ENCODE assay signal across 8 cellular contexts in genomic region chr7:47979145-47979831, GRCh38. TPM values are rescaled to one million over a fixed set of nuclear protein-coding genes. Genes with fewer than 3 reads are reported as not detected.
DNase-seq lines count a peak whose midpoint lies in the region; ATAC-seq, FAIRE-seq and TF ChIP-seq lines count a peak whose summit lies in the region.

TSS of gene HUS1 (minus strand) at chr7:47979615. CDS start at chr7:47979519, 96 bp downstream.

- no peak for FAIRE-seq in pancreas (lab: Jason Lieb, UNC)

- TF ChIP-seq POLR2A in thyroid gland (IDR thresholded peaks at IDR 0.05), result peak in 1 of 2 donors; percentile 77

- H2AFZ ChIP-seq in SU-DHL-6 (ENCODE audit: low read depth, low read length, severe bottlenecking), result peak within 1 kb of the TSS; percentile 92

- H3K4me2 ChIP-seq in SU-DHL-6 (ENCODE audit: low read depth, low read length, poor library complexity, severe bottlenecking), result peak within 1 kb of the TSS; percentile 85

- H3K4me1 Mint-ChIP-seq in activated naive CD8-positive, alpha-beta T cell treated with anti-CD3 and anti-CD28 coated beads, Interleukin-2, amount 10 ng/mL, durations not matched to agents 7 days and 5 days, result peaks cover 16% of the 10 kb centered on the region

- peak within 1 kb of the TSS; percentile 92 for H3K4me3 Mint-ChIP-seq in activated naive CD8-positive, alpha-beta T cell treated with anti-CD3 and anti-CD28 coated beads, Interleukin-2, amount 10 ng/mL, durations not matched to agents 7 days and 5 days

- no peaks in the 10 kb centered on the region for H3K9me2 ChIP-seq in SU-DHL-6 (replicated peaks; ENCODE audit: insufficient read depth, low read length)

- peaks cover 23% of the 10 kb centered on the region for H3F3A ChIP-seq in SU-DHL-6 (ENCODE audit: insufficient read depth)

- H3K27ac ChIP-seq in SU-DHL-6 (ENCODE audit: low read depth, low read length) (peak within 1 kb of the TSS; percentile 90), pancreas (peak within 1 kb of the TSS; percentile 51 to 81 (median 64)), thyroid gland (peak within 1 kb of the TSS; percentile 60 to 89 (median 80))

- peaks cover 27% of the 10 kb centered on the region for H3K36me3 Mint-ChIP-seq in activated naive CD8-positive, alpha-beta T cell treated with anti-CD3 and anti-CD28 coated beads, Interleukin-2, amount 10 ng/mL, durations not matched to agents 7 days and 5 days

- peak within 1 kb of the TSS; percentile 96 for H3K27ac Mint-ChIP-seq in activated naive CD8-positive, alpha-beta T cell treated with anti-CD3 and anti-CD28 coated beads, Interleukin-2, amount 10 ng/mL, durations not matched to agents 7 days and 5 days

- H3K9ac ChIP-seq in SU-DHL-6 (ENCODE audit: low read length), result peak within 1 kb of the TSS; percentile 72

- no peaks in the 10 kb centered on the region for H4K20me1 ChIP-seq in SU-DHL-6 (ENCODE audit: low read depth, low read length)

- H3K27me3 Mint-ChIP-seq in activated naive CD8-positive, alpha-beta T cell treated with anti-CD3 and anti-CD28 coated beads, Interleukin-2, amount 10 ng/mL, durations not matched to agents 7 days and 5 days, result no peaks in the 10 kb centered on the region

- peak; percentile 99 for ATAC-seq in HG02678 (IDR thresholded peaks at IDR 0.05; ENCODE audit: unreplicated experiment)
- ATAC-seq in activated naive CD8-positive, alpha-beta T cell treated with anti-CD3 and anti-CD28 coated beads, Interleukin-2, amount 10 ng/mL, durations not matched to agents 7 days and 5 days (ENCODE audit: low read depth), result peak; percentile 98
- peak; percentile 99 for ATAC-seq in Right ventricle myocardium inferior
- peak; percentile 99 to 100 (median 100) for ATAC-seq in pancreas

- no peak for TF ChIP-seq CTCF in GM12865 (IDR thresholded peaks at IDR 0.05; ENCODE audit: insufficient read depth, low read depth, low read length, missing control alignments)
- no peak for TF ChIP-seq CTCF in SU-DHL-6 (IDR thresholded peaks at IDR 0.05; ENCODE audit: insufficient read depth, low read length, poor library complexity, severe bottlenecking)
- TF ChIP-seq CTCF in pancreas (IDR thresholded peaks at IDR 0.05), result no peak
- TF ChIP-seq CTCF in thyroid gland (IDR thresholded peaks at IDR 0.05), result no peak

- 1% methylated on average over 62 of the region's 62 CpGs for WGBS in pancreas, 2 donors
- WGBS in thyroid gland, 2 donors, result 1 to 2% methylated on average over 33 to 39 of the region's 62 CpGs

- DNase-seq in GM12865 (ENCODE audit: low read depth) (peak; percentile 98), NCI-H1105 treated with DMSO at 0.1 percent for 48 hours (lab: John Stamatoyannopoulos, UW) (peak; percentile 87), Right ventricle myocardium inferior (ENCODE audit: missing footprints) (peak; percentile 98), pancreas (peak; percentile 84 to 96 (median 92)), thyroid gland (peak; percentile 91 to 92)
- DNase-seq in activated naive CD8-positive, alpha-beta T cell treated with anti-CD3 and anti-CD28 coated beads, Interleukin-2, amount 10 ng/mL, durations not matched to agents 7 days and 5 days, result peak; percentile 97

- H3K9me3 Mint-ChIP-seq in activated naive CD8-positive, alpha-beta T cell treated with anti-CD3 and anti-CD28 coated beads, Interleukin-2, amount 10 ng/mL, durations not matched to agents 7 days and 5 days, result no peaks in the 10 kb centered on the region

- intact Hi-C loops in Right ventricle myocardium inferior (cut with DNase I) (loop anchor here (5.0 kb wide), 1 partner anchor 108 kb away; the partner anchor contains the start of gene UPP1), pancreas (cut with DNase I) (no loop called here), thyroid gland (cut with DNase I) (loop anchor here (5.0 kb wide), 1 partner anchor 108 kb away; the partner anchor contains the start of gene UPP1)

- H3K36me3 ChIP-seq in SU-DHL-6 (ENCODE audit: low read length) (peaks cover 35% of the 10 kb centered on the region), pancreas (peaks cover 0 to 36% (median 15%) of the 10 kb centered on the region in 3 donors), thyroid gland (peaks cover 33 to 36% of the 10 kb centered on the region in 2 donors)

- H3K9me3 ChIP-seq in SU-DHL-6 (ENCODE audit: insufficient read depth, low read length), result no peaks in the 10 kb centered on the region
- H3K9me3 ChIP-seq in pancreas, result no peaks in the 10 kb centered on the region
- no peaks in the 10 kb centered on the region for H3K9me3 ChIP-seq in thyroid gland

- H3K4me3 ChIP-seq in GM12865 (ENCODE audit: low read depth, low read length) (peak within 1 kb of the TSS; percentile 97), SU-DHL-6 (ENCODE audit: insufficient read depth, low read length, poor library complexity, severe bottlenecking) (peak within 1 kb of the TSS; percentile 77), pancreas (peak within 1 kb of the TSS; percentile 38 to 76 (median 51)), thyroid gland (replicated peaks in 1 of 3) (peak within 1 kb of the TSS; percentile 7 to 52 (median 45))

- H3K4me1 ChIP-seq in pancreas (peaks cover 0 to 14% (median 8%) of the 10 kb centered on the region in 3 donors), thyroid gland (peaks cover 4 to 8% of the 10 kb centered on the region in 2 donors)

- POLR2A ChIA-PET in activated naive CD8-positive, alpha-beta T cell treated with anti-CD3 and anti-CD28 coated beads, Interleukin-2, amount 10 ng/mL, durations not matched to agents 7 days and 5 days (lab: Charles Lee), result interaction anchor here (1.7 kb wide), 1 partner anchor 13 kb away, joined by 8 read pairs; no protein-coding TSS in a partner anchor

- H3K27me3 ChIP-seq in SU-DHL-6 (ENCODE audit: low read length) (no peaks in the 10 kb centered on the region), pancreas (no peaks in the 10 kb centered on the region), thyroid gland (no peaks in the 10 kb centered on the region)

- H3K79me2 ChIP-seq in SU-DHL-6 (ENCODE audit: insufficient read depth, low read length), result peaks cover 20% of the 10 kb centered on the region

RNA-seq across cellular contexts. Expression of gene HUS1, which starts in this region (rescaled TPM):
- total RNA-seq in activated naive CD8-positive, alpha-beta T cell treated with anti-CD3 and anti-CD28 coated beads, Interleukin-2, amount 10 ng/mL, durations not matched to agents 7 days and 5 days, result 10 to 100 TPM; 40.6 to 44.9 TPM
- 29.6 TPM for total RNA-seq in Right ventricle myocardium inferior
- 10 to 100 TPM; 12.0 to 16.3 (median 14.2) TPM for total RNA-seq in pancreas
- polyA plus RNA-seq in pancreas, result 1 to 10 TPM; 4.6 to 8.1 TPM
- 10 to 100 TPM; 32.1 to 83.8 (median 39.8) TPM for total RNA-seq in thyroid gland

Comparison
In these comparisons a context has a peak if more than half of its experiments do, and no peak if none do; other contexts are left out.
1. Peak in every context shown above with its lines: DNase-seq, ATAC-seq, H3K4me3 ChIP-seq and H3K27ac ChIP-seq.
2. H3K4me3 ChIP-seq: peak in every context shown above with its lines; median percentile 97 in GM12865; 77 in SU-DHL-6; 51 in pancreas; 45 in thyroid gland.
3. intact Hi-C loops: an anchor here in Right ventricle myocardium inferior (5.0 kb wide) and thyroid gland (5.0 kb wide); none called in pancreas.